In genomic region chr6:12962995-12963394, GRCh38 we compare ENCODE assay signal across 11 cellular contexts.
DNase-seq lines count a peak whose midpoint lies in the region; ATAC-seq and TF ChIP-seq lines count a peak whose summit lies in the region.
"Had no signal": no experiment of that assay in that cellular context is flagged by ENCODE, and none has a peak within 500 bp of the region (broad histone marks: within the 10 kb centered on the region; RNA-seq: fewer than 3 reads in every experiment).

No MANE protein-coding gene starts in this region.

- H3K27ac Mint-ChIP-seq in naive B cell: peak overlapping the region in 4 of 6 donors; percentile 8 to 46 (median 42)
- H3K27ac Mint-ChIP-seq: progenitor cell of endocrine pancreas had no signal

- DNase-seq in EL: peak; percentile 69
- peak; percentile 64 to 76 for DNase-seq in Kasumi-1 (lab: John Stamatoyannopoulos, UW)
- DNase-seq in body of pancreas: no peak
- DNase-seq in naive B cell: no peak
- DNase-seq in H7: no peak
- DNase-seq: activated T-cell treated with anti-CD3 and anti-CD28 coated beads for 4 hours, NCI-H2227 treated with DMSO at 0.1 percent for 48 hours had no signal

- H3K4me3 ChIP-seq in body of pancreas (no peak overlapping the region), H7 (ENCODE audit: insufficient read depth, low read depth, low read length) (no peak overlapping the region)

- H3K4me1 Mint-ChIP-seq in naive B cell: peaks cover 11 to 14% (median 14%) of the 10 kb centered on the region in 3 donors

- H3K27ac ChIP-seq in body of pancreas: peak overlapping the region in 3 of 4 donors; percentile 8 to 49 (median 42)

- no peak for ATAC-seq in body of pancreas
- ATAC-seq in naive B cell (ENCODE audit: low read depth in 2 of 2): peak; percentile 27 to 67
- ATAC-seq in GM19455 (IDR thresholded peaks at IDR 0.05; ENCODE audit: unreplicated experiment): no peak
- ATAC-seq in GM21515 (IDR thresholded peaks at IDR 0.05; ENCODE audit: unreplicated experiment): no peak
- no peak for ATAC-seq in HG02981 (IDR thresholded peaks at IDR 0.05; ENCODE audit: unreplicated experiment)

- H3K27me3 ChIP-seq in body of pancreas (no peaks in the 10 kb centered on the region), H7 (ENCODE audit: control insufficient read depth, insufficient read depth, low read length) (peaks cover 15% of the 10 kb centered on the region)

- H3K4me1 ChIP-seq in body of pancreas: peaks cover 20% of the 10 kb centered on the region

- no peaks in the 10 kb centered on the region for H3K9me3 ChIP-seq in body of pancreas

- WGBS in body of pancreas, 2 donors: 62 to 93% methylated on average over 5 of the region's 5 CpGs

- H3K36me3 ChIP-seq in body of pancreas (replicated peaks in 1 of 2; ENCODE audit: insufficient read depth in 1 of 2, low read depth in 2 of 2) (no peaks in the 10 kb centered on the region), H7 (replicated peaks; ENCODE audit: control insufficient read depth, insufficient read depth, low read length) (no peaks in the 10 kb centered on the region)

- H3K9me3 Mint-ChIP-seq in naive B cell: no peaks in the 10 kb centered on the region

- peaks cover 11 to 23% (median 17%) of the 10 kb centered on the region in 3 donors for H3K27me3 Mint-ChIP-seq in naive B cell

- H3K36me3 Mint-ChIP-seq in naive B cell: no peaks in the 10 kb centered on the region

- H3K4me3 Mint-ChIP-seq in naive B cell: peak overlapping the region in 2 of 8 donors; percentile 5 to 19

- TF ChIP-seq POLR2A in body of pancreas (IDR thresholded peaks at IDR 0.05): no peak

- no peak for TF ChIP-seq CTCF in body of pancreas (IDR thresholded peaks at IDR 0.05)

- intact Hi-C loops in body of pancreas (cut with DNase I): no loop called here

Comparison
In these comparisons a context has a peak if more than half of its experiments do, and no peak if none do; other contexts are left out.
1. DNase-seq: peak in EL (single experiment) and Kasumi-1 (2 of 2); none in body of pancreas (0 of 4), naive B cell (single experiment) and H7 (single experiment).
2. ATAC-seq: peak in naive B cell (2 of 2); none in body of pancreas (single experiment), GM19455 (single experiment), GM21515 (single experiment) and HG02981 (single experiment).